In genomic region chr4:34365891-34366290, GRCh38 we compare ENCODE assay signal across 14 cellular contexts.
DNase-seq lines count a peak whose midpoint lies in the region; FAIRE-seq lines count a peak whose summit lies in the region.
"Had no signal": no experiment of that assay in that cellular context is flagged by ENCODE, and none has a peak within 500 bp of the region (broad histone marks: within the 10 kb centered on the region; RNA-seq: fewer than 3 reads in every experiment).

No MANE protein-coding gene starts in this region.

- no peak overlapping the region for H3K27ac ChIP-seq in small intestine (ENCODE audit: low read depth in 1 of 2, low read length in 1 of 2)
- H3K27ac ChIP-seq: C4-2B had no signal

- 85 to 92% (median 91%) methylated on average over 2 of the region's 2 CpGs for WGBS in small intestine, 3 donors

- H3K36me3 ChIP-seq in small intestine (ENCODE audit: control insufficient read depth in 2 of 2, insufficient read depth in 2 of 2, low read length in 2 of 2), result no peaks in the 10 kb centered on the region

- H3K27me3 ChIP-seq in small intestine (ENCODE audit: control insufficient read depth in 2 of 2, insufficient read depth in 2 of 2, low read length in 2 of 2), result no peaks in the 10 kb centered on the region

- no peak overlapping the region for H3K4me3 ChIP-seq in small intestine (ENCODE audit: low read depth in 1 of 2, low read length in 2 of 2)

- FAIRE-seq in HTR-8/SVneo (lab: Jason Lieb, UNC) (no peak), small intestine (lab: Jason Lieb, UNC) (no peak)
- FAIRE-seq: H54 had no signal

- peak; percentile 43 for DNase-seq in NCI-H345 (lab: John Stamatoyannopoulos, UW)
- no peak for DNase-seq in NCI-H345 treated with DMSO at 0.1 percent for 48 hours (lab: John Stamatoyannopoulos, UW; ENCODE audit: unreplicated experiment)
- peak; percentile 38 to 39 for DNase-seq in NCI-H1930 (lab: John Stamatoyannopoulos, UW)
- peak; percentile 26 for DNase-seq in NCI-H82 treated with DMSO at 0.1 percent for 48 hours (lab: John Stamatoyannopoulos, UW; ENCODE audit: unreplicated experiment)
- no peak for DNase-seq in HTR-8/SVneo (ENCODE audit: insufficient read length, low spot score)
- DNase-seq in C1 segment of cervical spinal cord (lab: John Stamatoyannopoulos, UW), result no peak
- no peak for DNase-seq in small intestine
- no peak for DNase-seq in NK-92 (lab: John Stamatoyannopoulos, UW; ENCODE audit: unreplicated experiment)
- DNase-seq: ACHN; CD4-positive, alpha-beta memory T cell; DMS53; GF-D8 had no signal

- no peaks in the 10 kb centered on the region for H3K4me1 ChIP-seq in small intestine (ENCODE audit: control insufficient read depth in 2 of 2, insufficient read depth in 1 of 2, low read depth in 1 of 2, low read length in 1 of 2)

- H3K9me3 ChIP-seq in small intestine (ENCODE audit: control insufficient read depth, low read depth), result no peaks in the 10 kb centered on the region

Comparison
In these comparisons a context has a peak if more than half of its experiments do, and no peak if none do; other contexts are left out.
1. DNase-seq: peak in NCI-H345 (single experiment), NCI-H1930 (2 of 2) and NCI-H82 treated with DMSO at 0.1 percent for 48 hours (single experiment); none in NCI-H345 treated with DMSO at 0.1 percent for 48 hours (single experiment), HTR-8/SVneo (single experiment), C1 segment of cervical spinal cord (0 of 14), small intestine (single experiment) and NK-92 (single experiment).